ENCODE assay signal across 9 cellular contexts in the genomic region with DNA sequence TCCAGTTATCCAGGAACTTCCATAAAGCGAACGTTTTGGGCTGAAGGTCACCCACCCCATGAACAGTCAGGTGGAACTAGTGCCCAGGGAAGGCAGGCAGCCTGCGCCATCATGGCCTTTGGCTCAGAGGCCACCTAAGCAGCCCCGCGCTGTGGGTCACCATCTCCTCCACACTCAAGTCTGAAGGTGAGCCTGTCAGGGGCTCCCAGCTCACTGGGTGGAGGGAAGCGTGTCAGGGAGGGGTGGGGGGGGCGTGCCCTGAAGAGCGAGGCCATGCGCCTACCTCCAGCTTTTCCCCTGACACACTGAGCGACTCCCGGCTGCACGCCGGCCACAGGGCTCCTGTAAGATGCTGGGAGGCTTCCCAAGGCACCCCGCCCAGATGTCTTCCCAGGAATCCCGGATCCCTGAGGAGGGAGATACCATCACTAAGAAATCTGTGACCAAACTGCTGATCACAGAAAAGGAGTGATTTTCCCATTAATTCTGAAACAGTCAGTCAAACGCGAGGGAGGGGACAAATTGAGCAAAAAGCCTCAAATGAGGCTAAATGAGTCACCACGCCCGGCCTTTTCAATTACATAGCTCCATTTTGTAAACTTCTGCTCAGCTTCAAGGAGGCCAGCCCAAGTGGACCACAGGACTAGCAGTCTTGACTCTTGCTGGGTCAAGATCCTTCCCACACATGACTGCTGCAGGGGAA. TPM values are rescaled to one million over a fixed set of nuclear protein-coding genes. Genes with fewer than 3 reads are reported as not detected.
DNase-seq lines count a peak whose midpoint lies in the region; ATAC-seq and TF ChIP-seq lines count a peak whose summit lies in the region.
"Had no signal": no experiment of that assay in that cellular context is flagged by ENCODE, and none has a peak within 500 bp of the region (broad histone marks: within the 10 kb centered on the region; RNA-seq: fewer than 3 reads in every experiment).

No MANE protein-coding gene starts in this region.

- no peak overlapping the region for H2AK5ac ChIP-seq in trophoblast cell (ENCODE audit: low read length)

- no peak overlapping the region for H3K18ac ChIP-seq in trophoblast cell (ENCODE audit: low read length)

- H3K27me3 Mint-ChIP-seq in activated naive CD8-positive, alpha-beta T cell treated with anti-CD3 and anti-CD28 coated beads, Interleukin-2, amount 50 U/mL, for 24 hours: no peaks in the 10 kb centered on the region
- H3K27me3 Mint-ChIP-seq: natural killer cell treated with Interleukin-12 subunit alpha and Interleukin-12 subunit beta and Interleukin-15 and Interleukin-18, amount 100 ng/mL, for 72 hours had no signal

- TF ChIP-seq CTCF in GM12865 (IDR thresholded peaks at IDR 0.05; ENCODE audit: insufficient read depth, low read depth, low read length, missing control alignments): no peak

- peaks cover 46% of the 10 kb centered on the region for H3K4me1 Mint-ChIP-seq in activated naive CD8-positive, alpha-beta T cell treated with anti-CD3 and anti-CD28 coated beads, Interleukin-2, amount 50 U/mL, for 24 hours

- H4K8ac ChIP-seq in trophoblast cell (ENCODE audit: low read depth, low read length): no peak overlapping the region

- peak overlapping the region; percentile 83 for H3K27ac Mint-ChIP-seq in activated naive CD8-positive, alpha-beta T cell treated with anti-CD3 and anti-CD28 coated beads, Interleukin-2, amount 50 U/mL, for 24 hours
- H3K27ac Mint-ChIP-seq: natural killer cell treated with Interleukin-12 subunit alpha and Interleukin-12 subunit beta and Interleukin-15 and Interleukin-18, amount 100 ng/mL, for 72 hours had no signal

- no peak overlapping the region for H2BK5ac ChIP-seq in trophoblast cell (ENCODE audit: low read depth, low read length, poor library complexity)

- H4K12ac ChIP-seq in trophoblast cell (ENCODE audit: low read depth, low read length): no peak overlapping the region

- H3K79me1 ChIP-seq in trophoblast cell (ENCODE audit: low read length): no peaks in the 10 kb centered on the region

- H3K4ac ChIP-seq in trophoblast cell (ENCODE audit: low read depth, low read length): no peak overlapping the region

- in situ Hi-C loops in KBM-7 (cut with MboI; ENCODE audit: low pct_unique_long_range_greater_than_20kb, low sequenced_read_pairs): no loop called here

- peaks cover 23 to 29% of the 10 kb centered on the region in 2 experiments for H3K36me3 ChIP-seq in trophoblast cell (ENCODE audit: control insufficient read depth in 1 of 2, insufficient read depth in 2 of 2, low read length in 2 of 2)
- H3K36me3 ChIP-seq in H7 (replicated peaks; ENCODE audit: control insufficient read depth, insufficient read depth, low read length): no peaks in the 10 kb centered on the region; the same call in none of the 2 replicates

- H3K27ac ChIP-seq in trophoblast cell (ENCODE audit: low read depth, low read length): no peak overlapping the region

- H3K36me3 Mint-ChIP-seq in activated naive CD8-positive, alpha-beta T cell treated with anti-CD3 and anti-CD28 coated beads, Interleukin-2, amount 50 U/mL, for 24 hours (ENCODE audit: low read depth): peaks cover 15% of the 10 kb centered on the region
- H3K36me3 Mint-ChIP-seq: natural killer cell treated with Interleukin-12 subunit alpha and Interleukin-12 subunit beta and Interleukin-15 and Interleukin-18, amount 100 ng/mL, for 72 hours had no signal

- peak; percentile 64 for ATAC-seq in activated naive CD8-positive, alpha-beta T cell treated with anti-CD3 and anti-CD28 coated beads, Interleukin-2, amount 50 U/mL, for 24 hours

- peak; percentile 79 for DNase-seq in GM12865 (ENCODE audit: low read depth)
- peak; percentile 54 for DNase-seq in M059J (ENCODE audit: low read depth)
- peak; percentile 40 for DNase-seq in activated naive CD8-positive, alpha-beta T cell treated with anti-CD3 and anti-CD28 coated beads, Interleukin-2, amount 50 U/mL, for 24 hours
- DNase-seq in trophoblast cell: peak; percentile 68 to 81
- no peak for DNase-seq in NCI-H1930 (lab: John Stamatoyannopoulos, UW)
- DNase-seq in KBM-7: no peak
- no peak for DNase-seq in H7
- DNase-seq: RPMI8226 had no signal

- H3K9me3 ChIP-seq in trophoblast cell (ENCODE audit: insufficient read depth, low read depth, low read length): peaks cover 4% of the 10 kb centered on the region

- H3K4me3 Mint-ChIP-seq in activated naive CD8-positive, alpha-beta T cell treated with anti-CD3 and anti-CD28 coated beads, Interleukin-2, amount 50 U/mL, for 24 hours: no peak overlapping the region
- H3K4me3 Mint-ChIP-seq: natural killer cell treated with Interleukin-12 subunit alpha and Interleukin-12 subunit beta and Interleukin-15 and Interleukin-18, amount 100 ng/mL, for 72 hours had no signal

- no peak overlapping the region for H2AFZ ChIP-seq in trophoblast cell (ENCODE audit: insufficient read depth, low read length, poor library complexity)

- H3K23ac ChIP-seq in trophoblast cell (ENCODE audit: low read length): no peak overlapping the region

- peak overlapping the region; percentile 7 for H3K4me3 ChIP-seq in GM12865 (ENCODE audit: low read depth, low read length)
- H3K4me3 ChIP-seq in trophoblast cell (ENCODE audit: low read depth, low read length): no peak overlapping the region
- H3K4me3 ChIP-seq in H7 (ENCODE audit: insufficient read depth, low read depth, low read length): no peak overlapping the region

- no peaks in the 10 kb centered on the region for H3K79me2 ChIP-seq in trophoblast cell (ENCODE audit: control insufficient read depth, insufficient read depth, low read length, poor library complexity)

- H3K9me3 Mint-ChIP-seq in activated naive CD8-positive, alpha-beta T cell treated with anti-CD3 and anti-CD28 coated beads, Interleukin-2, amount 50 U/mL, for 24 hours: no peaks in the 10 kb centered on the region
- H3K9me3 Mint-ChIP-seq: natural killer cell treated with Interleukin-12 subunit alpha and Interleukin-12 subunit beta and Interleukin-15 and Interleukin-18, amount 100 ng/mL, for 72 hours had no signal

- no peak overlapping the region for H3K14ac ChIP-seq in trophoblast cell (ENCODE audit: low read length)

- H2BK120ac ChIP-seq in trophoblast cell (ENCODE audit: insufficient read depth, low read length, poor library complexity): no peak overlapping the region

- no peak overlapping the region for H4K91ac ChIP-seq in trophoblast cell (ENCODE audit: low read depth, low read length)

- WGBS in trophoblast cell (ENCODE audit: extremely low coverage, insufficient coverage, insufficient read length): no CpG with 5 or more reads among the region's 19 CpGs

- H2BK12ac ChIP-seq in trophoblast cell (ENCODE audit: low read length): no peak overlapping the region

- peaks cover 0 to 4% of the 10 kb centered on the region in 2 experiments for H3K4me1 ChIP-seq in trophoblast cell (ENCODE audit: control insufficient read depth in 1 of 2, insufficient read depth in 2 of 2, low read length in 2 of 2)

- H3K4me2 ChIP-seq in trophoblast cell (ENCODE audit: low read length): no peak overlapping the region

- H3K27me3 ChIP-seq in trophoblast cell (ENCODE audit: insufficient read depth, low read length) (no peaks in the 10 kb centered on the region), H7 (ENCODE audit: control insufficient read depth, insufficient read depth, low read length) (no peaks in the 10 kb centered on the region)

- H3K9ac ChIP-seq in trophoblast cell (ENCODE audit: low read length): no peak overlapping the region

RNA-seq across cellular contexts. Expression of a gene that starts 26.5 kb away (rescaled TPM):
- 6.7 and 12.5 TPM in 2 replicates for total RNA-seq in M059J (2014; rRNA removed; shearing (Covaris generic))
- polyA plus RNA-seq in trophoblast cell (2013): 8.9 and 10.2 TPM in 2 replicates
- total RNA-seq in H7 (2014; rRNA removed; shearing (Covaris generic)): 25.7 and 31.0 TPM in 2 replicates

RNA-seq across cellular contexts. Expression of a gene that starts 44.7 kb away (rescaled TPM):
- 14.3 and 19.4 TPM in 2 replicates for total RNA-seq in M059J (2014; rRNA removed; shearing (Covaris generic))
- polyA plus RNA-seq in trophoblast cell (2013): 8.8 and 8.9 TPM in 2 replicates
- total RNA-seq in H7 (2014; rRNA removed; shearing (Covaris generic)): 28.0 TPM in 2 replicates

RNA-seq across cellular contexts. Expression of a gene that starts 54.0 kb away (rescaled TPM):
- total RNA-seq in M059J (2014; rRNA removed; shearing (Covaris generic)): 36.4 and 44.7 TPM in 2 replicates
- polyA plus RNA-seq in trophoblast cell (2013): 44.9 and 45.1 TPM in 2 replicates
- total RNA-seq in H7 (2014; rRNA removed; shearing (Covaris generic)): 128 and 166 TPM in 2 replicates

RNA-seq across cellular contexts. Expression of a gene that starts 54.3 kb away (rescaled TPM):
- total RNA-seq in M059J (2014; rRNA removed; shearing (Covaris generic)): 10.2 and 18.1 TPM in 2 replicates
- 29.6 and 29.8 TPM in 2 replicates for polyA plus RNA-seq in trophoblast cell (2013)
- 30.8 and 34.8 TPM in 2 replicates for total RNA-seq in H7 (2014; rRNA removed; shearing (Covaris generic))

Comparison
In these comparisons a context has a peak if more than half of its experiments do, and no peak if none do; other contexts are left out.
1. DNase-seq: peak in GM12865 (single experiment), M059J (single experiment), activated naive CD8-positive, alpha-beta T cell treated with anti-CD3 and anti-CD28 coated beads, Interleukin-2, amount 50 U/mL, for 24 hours (single experiment) and trophoblast cell (2 of 2); none in NCI-H1930 (0 of 2), KBM-7 (single experiment) and H7 (single experiment).